In genomic region chr11:105456950-105457349, GRCh38 we compare ENCODE assay signal across 1 cellular context.
TF ChIP-seq lines count a peak whose summit lies in the region.

No MANE protein-coding gene starts in this region.

TF ChIP-seq in GM23338, 12 proteins besides CTCF, POLR2A, EP300 and RAD21:
- TF ChIP-seq ZNF462 (CRISPR knock-in tag; IDR thresholded peaks at IDR 0.05), result no peak
- TF ChIP-seq CREB1 (CRISPR knock-in tag; IDR thresholded peaks at IDR 0.05; ENCODE audit: low read depth), result no peak
- no peak for TF ChIP-seq REST (IDR thresholded peaks at IDR 0.05; ENCODE audit: unreplicated experiment)
- TF ChIP-seq EZH2 (IDR thresholded peaks at IDR 0.05; ENCODE audit: low read depth, unreplicated experiment), result no peak
- TF ChIP-seq ZNF114 (CRISPR knock-in tag; IDR thresholded peaks at IDR 0.05), result no peak
- TF ChIP-seq POLR2AphosphoS5 (IDR thresholded peaks at IDR 0.05; ENCODE audit: low read depth), result no peak
- no peak for TF ChIP-seq ZNF331 (CRISPR knock-in tag; IDR thresholded peaks at IDR 0.05; ENCODE audit: low read depth)
- TF ChIP-seq ETS1 (IDR thresholded peaks at IDR 0.05), result no peak
- no peak for TF ChIP-seq STAT1 (IDR thresholded peaks at IDR 0.05; ENCODE audit: unreplicated experiment)
- TF ChIP-seq NANOG (IDR thresholded peaks at IDR 0.05; ENCODE audit: borderline replicate concordance), result no peak
TF ChIP-seq in GM23338: peak in this region for 0.
